In genomic region chr18:79496978-79497637, GRCh38 we compare ENCODE assay signal across 8 cellular contexts.
DNase-seq lines count a peak whose midpoint lies in the region; ATAC-seq, FAIRE-seq and TF ChIP-seq lines count a peak whose summit lies in the region.

No MANE protein-coding gene starts in this region.

- H3K4me3 Mint-ChIP-seq in naive B cell = peak overlapping the region; percentile 33 to 86 (median 71)
- no peak overlapping the region for H3K4me3 Mint-ChIP-seq in T-helper 2 cell treated with Interferon-gamma antibody and Interleukin-4, amounts not matched to agents 5 μg/mL and 100 μg/mL, for 36 hours

- no peak overlapping the region for H3K4me3 ChIP-seq in choroid plexus epithelial cell (ENCODE audit: low read depth, low read length)

- peak; percentile 41 for ATAC-seq in HG03139 (IDR thresholded peaks at IDR 0.05; ENCODE audit: unreplicated experiment)
- ATAC-seq in naive B cell (ENCODE audit: low read depth in 2 of 2) = peak; percentile 72 to 73
- no peak for ATAC-seq in GM19324 (IDR thresholded peaks at IDR 0.05; ENCODE audit: low FRiP score, unreplicated experiment)

- DNase-seq in GM18507 (ENCODE audit: extremely low spot score, insufficient read length, low read depth) (peak; percentile 37), choroid plexus epithelial cell (ENCODE audit: low read depth) (peak; percentile 73), naive B cell (peak; percentile 72)
- DNase-seq in stimulated activated CD8-positive, alpha-beta memory T cell treated with anti-CD3 and anti-CD28 coated beads, Interleukin-4, amount 100 ng/mL, for 48 hours = no peak
- DNase-seq in stimulated activated CD4-positive, alpha-beta T cell treated with anti-CD3 and anti-CD28 coated beads, Interleukin-4, amount 100 ng/mL, for 24 hours = no peak
- no peak for DNase-seq in T-helper 2 cell treated with Interferon-gamma antibody and Interleukin-4, amounts not matched to agents 5 μg/mL and 100 μg/mL, for 36 hours (ENCODE audit: low spot score)

- FAIRE-seq in GM18507 (lab: Jason Lieb, UNC) = peak; percentile 35

- TF ChIP-seq CTCF in choroid plexus epithelial cell (conservative IDR thresholded peaks at IDR 0.05; ENCODE audit: low read depth, low read length) = no peak

- H3K4me1 Mint-ChIP-seq in naive B cell = peaks cover 30 to 36% (median 33%) of the 10 kb centered on the region in 3 donors
- H3K4me1 Mint-ChIP-seq in T-helper 2 cell treated with Interferon-gamma antibody and Interleukin-4, amounts not matched to agents 5 μg/mL and 100 μg/mL, for 36 hours (ENCODE audit: low read depth) = peaks cover 2% of the 10 kb centered on the region

- H3K27me3 Mint-ChIP-seq in naive B cell = no peaks in the 10 kb centered on the region
- no peaks in the 10 kb centered on the region for H3K27me3 Mint-ChIP-seq in T-helper 2 cell treated with Interferon-gamma antibody and Interleukin-4, amounts not matched to agents 5 μg/mL and 100 μg/mL, for 36 hours (ENCODE audit: low read depth)

- peaks cover 42% of the 10 kb centered on the region in 2 donors for H3K36me3 Mint-ChIP-seq in naive B cell
- peaks cover 59% of the 10 kb centered on the region for H3K36me3 Mint-ChIP-seq in T-helper 2 cell treated with Interferon-gamma antibody and Interleukin-4, amounts not matched to agents 5 μg/mL and 100 μg/mL, for 36 hours (ENCODE audit: low read depth)

- peak overlapping the region; percentile 82 to 94 (median 90) for H3K27ac Mint-ChIP-seq in naive B cell
- H3K27ac Mint-ChIP-seq in T-helper 2 cell treated with Interferon-gamma antibody and Interleukin-4, amounts not matched to agents 5 μg/mL and 100 μg/mL, for 36 hours = no peak overlapping the region

- H3K9me3 Mint-ChIP-seq in naive B cell = peaks cover 13 to 37% (median 30%) of the 10 kb centered on the region in 7 donors
- H3K9me3 Mint-ChIP-seq in T-helper 2 cell treated with Interferon-gamma antibody and Interleukin-4, amounts not matched to agents 5 μg/mL and 100 μg/mL, for 36 hours = peaks cover 49% of the 10 kb centered on the region

Comparison
In these comparisons a context has a peak if more than half of its experiments do, and no peak if none do; other contexts are left out.
1. DNase-seq: peak in GM18507 (single experiment), choroid plexus epithelial cell (single experiment) and naive B cell (single experiment); none in stimulated activated CD8-positive, alpha-beta memory T cell treated with anti-CD3 and anti-CD28 coated beads, Interleukin-4, amount 100 ng/mL, for 48 hours (single experiment), stimulated activated CD4-positive, alpha-beta T cell treated with anti-CD3 and anti-CD28 coated beads, Interleukin-4, amount 100 ng/mL, for 24 hours (single experiment) and T-helper 2 cell treated with Interferon-gamma antibody and Interleukin-4, amounts not matched to agents 5 μg/mL and 100 μg/mL, for 36 hours (single experiment).